Comparison of ENCODE assay signal across 10 cellular contexts in genomic region chr22:29342577-29343312, GRCh38. TPM values are rescaled to one million over a fixed set of nuclear protein-coding genes. Genes with fewer than 3 reads are reported as not detected.
DNase-seq lines count a peak whose midpoint lies in the region; ATAC-seq and TF ChIP-seq lines count a peak whose summit lies in the region.
"Had no signal": no experiment of that assay in that cellular context is flagged by ENCODE, and none has a peak within 500 bp of the region (broad histone marks: within the 10 kb centered on the region; RNA-seq: fewer than 3 reads in every experiment).

No MANE protein-coding gene starts in this region.

- no peak overlapping the region for H3K4me3 Mint-ChIP-seq in Caco-2 (ENCODE audit: unreplicated experiment)
- H3K4me3 Mint-ChIP-seq in effector memory CD8-positive, alpha-beta T cell = no peak overlapping the region
- H3K4me3 Mint-ChIP-seq in neural progenitor cell = no peak overlapping the region

- no peak overlapping the region for H3K27ac ChIP-seq in neural progenitor cell
- H3K27ac ChIP-seq: neutrophil, SK-N-MC had no signal

- H3K4me3 ChIP-seq in Caco-2 (ENCODE audit: low read depth, low read length) = no peak overlapping the region
- no peak overlapping the region for H3K4me3 ChIP-seq in neural progenitor cell
- H3K4me3 ChIP-seq: SK-N-MC, thoracic aorta had no signal

- no TSS peak for BruUV-seq in Caco-2 (replicated peaks; lab: Mats Ljungman, UMichigan)

- H3K4me1 ChIP-seq in Caco-2 (peaks cover 6% of the 10 kb centered on the region; the same call in 1 of the 2 replicates), neural progenitor cell (peaks cover 6% of the 10 kb centered on the region)

- H3K27me3 ChIP-seq in Caco-2 (replicated peaks; ENCODE audit: control insufficient read depth, insufficient read depth, low read length) = no peaks in the 10 kb centered on the region
- H3K27me3 ChIP-seq in neural progenitor cell = no peaks in the 10 kb centered on the region
- H3K27me3 ChIP-seq: neutrophil had no signal

- no peaks in the 10 kb centered on the region for H3K9me3 ChIP-seq in Caco-2
- H3K9me3 ChIP-seq in neural progenitor cell (ENCODE audit: low read depth) = no peaks in the 10 kb centered on the region
- H3K9me3 ChIP-seq: neutrophil, thoracic aorta had no signal

- H3K9me3 Mint-ChIP-seq in Caco-2 (ENCODE audit: unreplicated experiment) (no peaks in the 10 kb centered on the region), neural progenitor cell (no peaks in the 10 kb centered on the region)
- H3K9me3 Mint-ChIP-seq in effector memory CD8-positive, alpha-beta T cell = no peaks in the 10 kb centered on the region

- H3F3A ChIP-seq in neural progenitor cell (ENCODE audit: low read depth) = no peaks in the 10 kb centered on the region

- H3K4me2 ChIP-seq in neural progenitor cell = no peak overlapping the region

- POLR2A ChIA-PET in Caco-2 (lab: Charles Lee) = no interaction called here

- H3K79me2 ChIP-seq in neural progenitor cell (ENCODE audit: low read depth) = no peaks in the 10 kb centered on the region

- ATAC-seq in effector memory CD8-positive, alpha-beta T cell (replicated peaks) = no peak
- ATAC-seq in HG03095 (IDR thresholded peaks at IDR 0.05; ENCODE audit: unreplicated experiment) = no peak

- intact Hi-C loops in Caco-2 (cut with micrococcal nuclease; ENCODE audit: unreplicated experiment) = no loop called here

- DNase-seq in Caco-2 (no peak), HPDE6-E6E7 (ENCODE audit: extremely low spot score) (peak; percentile 49), neural progenitor cell (ENCODE audit: low spot score) (no peak), DMS114 treated with DMSO at 0.1 percent for 48 hours (lab: John Stamatoyannopoulos, UW; ENCODE audit: unreplicated experiment) (no peak), mucosa of gallbladder (ENCODE audit: low spot score) (no peak)
- DNase-seq in effector memory CD8-positive, alpha-beta T cell = no peak

- no peak overlapping the region for H3K9ac ChIP-seq in neural progenitor cell

- H3K27me3 Mint-ChIP-seq in Caco-2 (ENCODE audit: insufficient read depth, unreplicated experiment) (no peaks in the 10 kb centered on the region), neural progenitor cell (ENCODE audit: insufficient read depth, low read depth) (peaks cover 7% of the 10 kb centered on the region)
- no peaks in the 10 kb centered on the region for H3K27me3 Mint-ChIP-seq in effector memory CD8-positive, alpha-beta T cell

- no peak overlapping the region for H2AFZ ChIP-seq in neural progenitor cell (replicated peaks)

- H3K36me3 ChIP-seq in Caco-2 (ENCODE audit: control insufficient read depth, insufficient read depth, low read length) (peaks cover 1% of the 10 kb centered on the region; the same call in 1 of the 2 replicates), neural progenitor cell (no peaks in the 10 kb centered on the region)

- CTCF ChIA-PET in Caco-2 (lab: Charles Lee) = interaction anchor here (0.9 to 1.1 kb wide), 2 partner anchors 9 to 36 kb away, joined by 3 read pairs; partner anchors contain the start of gene GAS2L1

- peaks cover 63% of the 10 kb centered on the region for H3K36me3 Mint-ChIP-seq in Caco-2 (ENCODE audit: insufficient read depth, unreplicated experiment)
- H3K36me3 Mint-ChIP-seq in effector memory CD8-positive, alpha-beta T cell (ENCODE audit: insufficient read depth) = peaks cover 48% of the 10 kb centered on the region
- peaks cover 23% of the 10 kb centered on the region for H3K36me3 Mint-ChIP-seq in neural progenitor cell

- H3K27ac Mint-ChIP-seq in Caco-2 (ENCODE audit: unreplicated experiment) (peak overlapping the region; percentile 54), neural progenitor cell (peak overlapping the region; percentile 93)
- peak overlapping the region; percentile 62 to 87 for H3K27ac Mint-ChIP-seq in effector memory CD8-positive, alpha-beta T cell

- H3K4me1 Mint-ChIP-seq in Caco-2 (ENCODE audit: low read depth, unreplicated experiment) = peaks cover 8% of the 10 kb centered on the region
- no peaks in the 10 kb centered on the region for H3K4me1 Mint-ChIP-seq in effector memory CD8-positive, alpha-beta T cell (ENCODE audit: low read depth in 2 of 2)
- peaks cover 13% of the 10 kb centered on the region for H3K4me1 Mint-ChIP-seq in neural progenitor cell

- TF ChIP-seq CTCF in Caco-2 (IDR thresholded peaks at IDR 0.05; ENCODE audit: insufficient read depth in 1 of 2, low read depth in 1 of 2, low read length in 1 of 2, severe bottlenecking in 1 of 2, unreplicated experiment in 1 of 2) (no peak), neural progenitor cell (IDR thresholded peaks at IDR 0.05) (no peak)

- H4K20me1 ChIP-seq in neural progenitor cell (ENCODE audit: low read depth) = peaks cover 9% of the 10 kb centered on the region

RNA-seq across cellular contexts. Expression of gene RASL10A, which starts 27.2 kb away (rescaled TPM):
- total RNA-seq in Caco-2 (2022) (1.1 and 1.8 TPM in 2 replicates), neural progenitor cell (ENCODE audit: low replicate concordance) (0.09 and 0.26 TPM in 2 replicates), mucosa of gallbladder (1.7 TPM)

RNA-seq across cellular contexts. Expression of gene GAS2L1, which starts 36.3 kb away (rescaled TPM):
- total RNA-seq in Caco-2 (2022) (20.4 and 21.1 TPM in 2 replicates), neural progenitor cell (ENCODE audit: low replicate concordance) (0.95 and 5.1 TPM in 2 replicates), mucosa of gallbladder (24.6 TPM)

RNA-seq across cellular contexts. Expression of gene AP1B1, which starts 45.6 kb away (rescaled TPM):
- total RNA-seq in Caco-2 (2022) (101 and 102 TPM in 2 replicates), neural progenitor cell (ENCODE audit: low replicate concordance) (34.7 and 57.0 TPM in 2 replicates), mucosa of gallbladder (88.6 TPM)
